Comparison of ENCODE assay signal across 8 cellular contexts in genomic region chr6:6915813-6916547, GRCh38.
DNase-seq lines count a peak whose midpoint lies in the region; ATAC-seq lines count a peak whose summit lies in the region.

No MANE protein-coding gene starts in this region.

- no peak overlapping the region for H3K27ac ChIP-seq in duodenal mucosa (ENCODE audit: low read depth, low read length)

- H3K4me1 Mint-ChIP-seq in stimulated activated naive CD8-positive, alpha-beta T cell treated with anti-CD3 and anti-CD28 coated beads, Interleukin-15, Interleukin-2, amounts not matched to agents 100 ng/mL and 50 ng/mL, for 24 hours (ENCODE audit: low read depth): peaks cover 44% of the 10 kb centered on the region

- ATAC-seq in stimulated activated naive CD8-positive, alpha-beta T cell treated with anti-CD3 and anti-CD28 coated beads, Interleukin-15, Interleukin-2, amounts not matched to agents 100 U/mL and 50 U/mL, for 24 hours: no peak
- no peak for ATAC-seq in HG03571 (IDR thresholded peaks at IDR 0.05; ENCODE audit: unreplicated experiment)
- no peak for ATAC-seq in HG03442 (IDR thresholded peaks at IDR 0.05; ENCODE audit: unreplicated experiment)

- no peak for DNase-seq in stimulated activated naive CD8-positive, alpha-beta T cell treated with anti-CD3 and anti-CD28 coated beads, Interleukin-15, Interleukin-2, amounts not matched to agents 100 U/mL and 50 U/mL, for 24 hours
- DNase-seq in myocyte (ENCODE audit: low read depth) (peak; percentile 57), OCI-M2 (lab: John Stamatoyannopoulos, UW; ENCODE audit: unreplicated experiment) (no peak)
- no peak for DNase-seq in stimulated activated CD4-positive, alpha-beta T cell treated with anti-CD3 and anti-CD28 coated beads, Interleukin-12 subunit alpha, Interleukin-12 subunit beta, amount 100 ng/mL, for 4 hours

- H3K9me3 ChIP-seq in duodenal mucosa (ENCODE audit: control insufficient read depth in 1 of 2, low read length in 2 of 2): no peaks in the 10 kb centered on the region

- H3K9me3 Mint-ChIP-seq in stimulated activated naive CD8-positive, alpha-beta T cell treated with anti-CD3 and anti-CD28 coated beads, Interleukin-15, Interleukin-2, amounts not matched to agents 100 ng/mL and 50 ng/mL, for 24 hours: no peaks in the 10 kb centered on the region

- peak overlapping the region; percentile 33 to 56 for H3K9ac ChIP-seq in duodenal mucosa (ENCODE audit: low read depth in 1 of 2, low read length in 2 of 2)

- H3K4me3 Mint-ChIP-seq in stimulated activated naive CD8-positive, alpha-beta T cell treated with anti-CD3 and anti-CD28 coated beads, Interleukin-15, Interleukin-2, amounts not matched to agents 100 ng/mL and 50 ng/mL, for 24 hours: peak overlapping the region; percentile 25

- H3K27ac Mint-ChIP-seq in stimulated activated naive CD8-positive, alpha-beta T cell treated with anti-CD3 and anti-CD28 coated beads, Interleukin-15, Interleukin-2, amounts not matched to agents 100 ng/mL and 50 ng/mL, for 24 hours: peak overlapping the region; percentile 40

- H3K36me3 ChIP-seq in duodenal mucosa (ENCODE audit: control insufficient read depth in 1 of 2, insufficient read depth in 2 of 2, low read length in 2 of 2): no peaks in the 10 kb centered on the region

- H3K27me3 ChIP-seq in duodenal mucosa (ENCODE audit: control insufficient read depth in 1 of 2, insufficient read depth in 2 of 2, low read length in 2 of 2): no peaks in the 10 kb centered on the region

- no peaks in the 10 kb centered on the region for H3K36me3 Mint-ChIP-seq in stimulated activated naive CD8-positive, alpha-beta T cell treated with anti-CD3 and anti-CD28 coated beads, Interleukin-15, Interleukin-2, amounts not matched to agents 100 ng/mL and 50 ng/mL, for 24 hours (ENCODE audit: low read depth)

- peaks cover 6 to 13% of the 10 kb centered on the region in 2 donors for H3K4me1 ChIP-seq in duodenal mucosa (ENCODE audit: control insufficient read depth in 1 of 2, insufficient read depth in 2 of 2, low read length in 2 of 2)

- H3K27me3 Mint-ChIP-seq in stimulated activated naive CD8-positive, alpha-beta T cell treated with anti-CD3 and anti-CD28 coated beads, Interleukin-15, Interleukin-2, amounts not matched to agents 100 ng/mL and 50 ng/mL, for 24 hours: peaks cover 46% of the 10 kb centered on the region

- peak overlapping the region; percentile 46 to 53 for H3K4me3 ChIP-seq in duodenal mucosa (ENCODE audit: low read depth in 1 of 2, low read length in 2 of 2)
